In the genomic region with DNA sequence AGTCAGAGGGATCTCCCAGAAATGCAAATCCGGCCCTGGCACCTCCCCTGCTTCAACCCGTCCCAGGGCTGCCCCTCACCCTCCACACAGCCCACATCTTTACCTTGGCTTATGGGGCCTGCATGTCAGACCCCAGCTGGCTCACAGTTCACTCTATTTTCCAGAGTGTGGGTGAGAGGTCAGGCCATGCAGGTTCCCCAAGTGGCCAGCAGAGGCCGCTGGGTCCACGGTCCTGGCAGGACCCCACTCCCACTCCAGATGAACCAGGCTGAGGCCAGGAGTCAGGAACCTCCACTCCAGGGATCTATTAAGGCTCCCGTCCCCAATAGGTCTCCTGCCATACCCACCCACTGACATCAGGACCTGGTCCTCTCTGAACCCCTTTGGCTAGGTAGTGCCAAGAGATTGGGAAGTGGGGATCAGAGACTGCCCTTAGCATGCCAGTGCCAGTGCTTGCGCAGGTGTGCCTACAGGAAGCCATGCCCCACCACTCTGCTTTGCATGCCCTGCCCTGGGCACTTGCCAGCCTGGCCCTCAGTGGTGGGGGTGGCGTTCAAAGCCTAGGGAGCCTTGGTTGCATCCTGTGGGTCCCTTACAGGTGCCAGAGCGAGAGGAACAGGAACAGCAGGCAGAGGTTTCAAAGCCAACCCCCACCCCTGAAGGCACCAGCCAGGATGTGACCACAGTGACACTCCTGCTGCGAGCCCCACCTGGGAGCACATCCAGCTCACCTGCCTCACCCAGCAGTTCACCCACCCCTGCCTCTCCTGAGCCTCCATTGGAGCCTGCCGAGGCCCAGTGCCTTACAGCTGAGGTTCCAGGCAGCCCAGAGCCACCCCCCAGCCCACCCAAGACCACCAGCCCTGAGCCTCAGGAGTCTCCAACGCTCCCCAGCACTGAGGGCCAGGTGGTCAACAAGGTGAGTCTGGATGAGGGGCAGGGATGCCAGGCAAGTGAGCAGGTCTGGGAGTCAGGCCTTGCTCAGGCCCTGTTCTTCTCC, we compare ENCODE assay signal across 9 cellular contexts. TPM values are rescaled to one million over a fixed set of nuclear protein-coding genes. Genes with fewer than 3 reads are reported as not detected.
DNase-seq lines count a peak whose midpoint lies in the region; ATAC-seq, FAIRE-seq and TF ChIP-seq lines count a peak whose summit lies in the region.
"Had no signal": no experiment of that assay in that cellular context is flagged by ENCODE, and none has a peak within 500 bp of the region (broad histone marks: within the 10 kb centered on the region; RNA-seq: fewer than 3 reads in every experiment).

No MANE protein-coding gene starts in this region.

- WGBS in H9 (ENCODE audit: extremely low coverage, insufficient read length, low lambda C conversion rate) = no CpG with 5 or more reads among the region's 11 CpGs
- WGBS in pancreas, 2 donors = 77 to 81% methylated on average over 10 to 11 of the region's 11 CpGs

- H3K79me1 ChIP-seq in H9 (ENCODE audit: insufficient read depth, low read depth, low read length, poor library complexity, severe bottlenecking) = no peaks in the 10 kb centered on the region

- POLR2A ChIA-PET in CD4-positive, alpha-beta memory T cell (lab: Charles Lee; ENCODE audit: partially characterized antibody) = interaction anchor here (1.6 kb wide), 1 partner anchor 203 kb away, joined by 5 read pairs; the partner anchor contains the start of gene PIK3IP1

- H3K27me3 ChIP-seq in CD4-positive, alpha-beta memory T cell (ENCODE audit: insufficient read depth, low read length) = no peaks in the 10 kb centered on the region
- H3K27me3 ChIP-seq in H9 (ENCODE audit: insufficient read depth, low read length) (no peaks in the 10 kb centered on the region), pancreas (no peaks in the 10 kb centered on the region)

- no peak overlapping the region for H3T11ph ChIP-seq in H9 (ENCODE audit: low read length)

- H2BK20ac ChIP-seq in H9 (ENCODE audit: low read depth, low read length, poor library complexity, severe bottlenecking) = no peak overlapping the region

- H3K27ac Mint-ChIP-seq in CD4-positive, alpha-beta memory T cell = peak overlapping the region in 2 of 7 donors; percentile 41 to 70
- H3K27ac Mint-ChIP-seq in H9 = peak overlapping the region in 2 of 3 experiments; percentile 27 to 86; a peak in 1 of 7 replicates

- peak; percentile 30 to 39 (median 32) for DNase-seq in CD4-positive, alpha-beta memory T cell
- no peak for DNase-seq in H9
- DNase-seq in fibroblast of mammary gland (ENCODE audit: low read depth) = peak; percentile 49
- peak in 4 of 6 donors; percentile 19 to 68 (median 42) for DNase-seq in pancreas
- no peak for DNase-seq in NCI-H1048 (lab: John Stamatoyannopoulos, UW)
- DNase-seq in NCI-H187 treated with DMSO at 0.1 percent for 48 hours (lab: John Stamatoyannopoulos, UW) = no peak

- no peak overlapping the region for H2BK120ac ChIP-seq in H9 (ENCODE audit: low read depth, low read length, poor library complexity, severe bottlenecking)

- H3K9me3 Mint-ChIP-seq in CD4-positive, alpha-beta memory T cell = no peaks in the 10 kb centered on the region
- no peaks in the 10 kb centered on the region for H3K9me3 Mint-ChIP-seq in H9

- CTCF ChIA-PET in CD4-positive, alpha-beta memory T cell (lab: Charles Lee; ENCODE audit: partially characterized antibody) = interaction anchor here (0.6 to 4.2 kb wide), 7 partner anchors 19 to 1503 kb away, joined by 3 to 26 read pairs (median 4); partner anchors contain the start of gene SELENOM

- no peak overlapping the region for H2AFZ ChIP-seq in H9 (ENCODE audit: low read length)

- H3K4ac ChIP-seq in H9 (ENCODE audit: low read depth, low read length) = no peak overlapping the region

- H3K36me3 Mint-ChIP-seq in CD4-positive, alpha-beta memory T cell = no peaks in the 10 kb centered on the region
- peaks cover 0 to 4% (median 0%) of the 10 kb centered on the region in 3 experiments; a peak in 2 of 7 replicates for H3K36me3 Mint-ChIP-seq in H9 (ENCODE audit: insufficient read depth in 1 of 3, low read depth in 3 of 3)

- H4K91ac ChIP-seq in H9 (ENCODE audit: insufficient read length, low read depth, low read length) = no peak overlapping the region

- no peak overlapping the region for H3K4me3 Mint-ChIP-seq in CD4-positive, alpha-beta memory T cell
- H3K4me3 Mint-ChIP-seq in H9 = no peak overlapping the region

- peaks cover under 1 to 2% (median 1%) of the 10 kb centered on the region in 4 donors for H3K4me1 Mint-ChIP-seq in CD4-positive, alpha-beta memory T cell
- peaks cover under 1 to 17% of the 10 kb centered on the region in 2 experiments; a peak in 3 of 4 replicates for H3K4me1 Mint-ChIP-seq in H9

- peak in 2 of 4 donors; percentile 9 to 16 for ATAC-seq in pancreas
- ATAC-seq in GM21515 (IDR thresholded peaks at IDR 0.05; ENCODE audit: unreplicated experiment) = no peak

- H3K56ac ChIP-seq in H9 (ENCODE audit: insufficient read length, low read depth, low read length) = no peak overlapping the region

- H2BK12ac ChIP-seq in H9 (ENCODE audit: insufficient read length, low read depth, low read length) = no peak overlapping the region

- H3K4me1 ChIP-seq in CD4-positive, alpha-beta memory T cell (ENCODE audit: insufficient read depth, low read length) = peaks cover 5% of the 10 kb centered on the region
- H3K4me1 ChIP-seq in H9 (ENCODE audit: insufficient read depth, low read length) (no peaks in the 10 kb centered on the region), pancreas (peaks cover 0 to 5% (median 1%) of the 10 kb centered on the region in 3 donors)

- no peak overlapping the region for H3K23ac ChIP-seq in H9 (ENCODE audit: insufficient read length, low read depth, low read length)

- no peak overlapping the region for H4K8ac ChIP-seq in H9 (replicated peaks; ENCODE audit: insufficient read length, low read depth, low read length)

- no peak overlapping the region for H4K5ac ChIP-seq in H9 (ENCODE audit: insufficient read length, low read depth, low read length)

- no peak overlapping the region for H2AK5ac ChIP-seq in H9 (ENCODE audit: insufficient read length, low read length)

- no peak overlapping the region for H3K4me3 ChIP-seq in CD4-positive, alpha-beta memory T cell (ENCODE audit: low read length in 2 of 2)
- no peak overlapping the region for H3K4me3 ChIP-seq in WI38 (ENCODE audit: low read depth, low read length)
- H3K4me3 ChIP-seq in fibroblast of mammary gland (ENCODE audit: control insufficient read depth, low read depth, low read length) = no peak overlapping the region
- no peak overlapping the region for H3K4me3 ChIP-seq in pancreas

- H2BK15ac ChIP-seq in H9 (ENCODE audit: low read depth, low read length) = no peak overlapping the region

- H4K20me1 ChIP-seq in H9 (ENCODE audit: control insufficient read depth, insufficient read depth, insufficient read length) = no peaks in the 10 kb centered on the region

- H2BK5ac ChIP-seq in H9 (ENCODE audit: insufficient read length, low read length) = no peak overlapping the region

- no peaks in the 10 kb centered on the region for H3K79me2 ChIP-seq in H9 (ENCODE audit: insufficient read depth, low read length)

- no peak overlapping the region for H3K18ac ChIP-seq in H9 (ENCODE audit: insufficient read length, low read depth, low read length)

- no peak overlapping the region for H3K9ac ChIP-seq in H9 (ENCODE audit: extremely low read depth, insufficient read length, low read length)

- no peak overlapping the region for H3K27ac ChIP-seq in CD4-positive, alpha-beta memory T cell (ENCODE audit: low read depth, low read length)
- H3K27ac ChIP-seq in H9 (ENCODE audit: insufficient read length, low read depth, low read length) (no peak overlapping the region), pancreas (no peak overlapping the region)

- H3K9me3 ChIP-seq in CD4-positive, alpha-beta memory T cell (ENCODE audit: control insufficient read depth in 1 of 2, low read length in 2 of 2) = no peaks in the 10 kb centered on the region
- H3K9me3 ChIP-seq in H9 (ENCODE audit: control insufficient read depth, low read depth, low read length) = no peaks in the 10 kb centered on the region
- H3K9me3 ChIP-seq in pancreas = no peaks in the 10 kb centered on the region

- H3K14ac ChIP-seq in H9 (ENCODE audit: insufficient read depth, low read length) = no peak overlapping the region

- no peaks in the 10 kb centered on the region for H3K27me3 Mint-ChIP-seq in CD4-positive, alpha-beta memory T cell
- no peaks in the 10 kb centered on the region for H3K27me3 Mint-ChIP-seq in H9 (ENCODE audit: low read depth)

- peaks cover 2% of the 10 kb centered on the region for H3K23me2 ChIP-seq in H9 (ENCODE audit: insufficient read length, low read depth, low read length, poor library complexity, severe bottlenecking)

- TF ChIP-seq CTCF in H9 (conservative IDR thresholded peaks at IDR 0.05) (peak; percentile 80), WI38 (IDR thresholded peaks at IDR 0.05; ENCODE audit: low read depth, low read length) (peak; percentile 78), fibroblast of mammary gland (conservative IDR thresholded peaks at IDR 0.05; ENCODE audit: control insufficient read depth, insufficient read depth, low read depth, low read length) (peak; percentile 72), pancreas (IDR thresholded peaks at IDR 0.05) (peak; percentile 17 to 48 (median 36))

- H3K36me3 ChIP-seq in CD4-positive, alpha-beta memory T cell (ENCODE audit: insufficient read depth, low read length) = no peaks in the 10 kb centered on the region
- H3K36me3 ChIP-seq in pancreas = peaks cover 4 to 55% (median 21%) of the 10 kb centered on the region in 3 donors

- intact Hi-C loops in CD4-positive, alpha-beta memory T cell (cut with micrococcal nuclease) = loop anchor here (1.0 to 5.0 kb wide), 3 partner anchors 142 to 223 kb away; no protein-coding TSS in a partner anchor
- intact Hi-C loops in pancreas (cut with DNase I) = loop anchor here in 2 of 3 donors (5.0 kb wide), 2 partner anchors 137 to 142 kb away; no protein-coding TSS in a partner anchor

- no peak for FAIRE-seq in pancreas (lab: Jason Lieb, UNC)

- H3K4me2 ChIP-seq in H9 (ENCODE audit: insufficient read depth, insufficient read length, low read length) = no peak overlapping the region

RNA-seq across cellular contexts. Expression of gene SMTN, which starts 8.3 kb away (rescaled TPM):
- 1 to 10 TPM; 1.6 to 1.7 TPM for total RNA-seq in CD4-positive, alpha-beta memory T cell
- polyA plus RNA-seq in CD4-positive, alpha-beta memory T cell = under 1 TPM; 0.34 to 0.78 TPM
- total RNA-seq in H9 (2021) = 21.1 and 23.4 TPM in 2 replicates
- total RNA-seq in pancreas = 10 to 100 TPM; 25.5 to 51.2 (median 37.7) TPM
- 10 to 100 TPM; 68.1 to 77.4 TPM for polyA plus RNA-seq in pancreas

RNA-seq across cellular contexts. Expression of gene SELENOM, which starts 18.0 kb away (rescaled TPM):
- total RNA-seq in CD4-positive, alpha-beta memory T cell = 10 to 100 TPM; 64.2 to 68.6 TPM
- polyA plus RNA-seq in CD4-positive, alpha-beta memory T cell = 100 to 1,000 TPM; 107 to 150 TPM
- total RNA-seq in H9 (2021) (18.6 and 20.1 TPM in 2 replicates), pancreas (10 to 100 TPM; 46.1 to 62.4 (median 54.4) TPM)
- polyA plus RNA-seq in pancreas = 100 to 1,000 TPM; 118 TPM

RNA-seq across cellular contexts. Expression of gene INPP5J, which starts 33.4 kb away (rescaled TPM):
- total RNA-seq in CD4-positive, alpha-beta memory T cell = under 1 TPM; 0.15 to 0.22 TPM
- polyA plus RNA-seq in CD4-positive, alpha-beta memory T cell = not detected
- total RNA-seq in H9 (2021) (4.7 and 4.9 TPM in 2 replicates), pancreas (10 to 100 TPM in 2 of 6 donors, 1 to 10 TPM in 4; 4.5 to 12.7 (median 8.2) TPM)
- 10 to 100 TPM; 23.0 to 25.0 TPM for polyA plus RNA-seq in pancreas

RNA-seq across cellular contexts. Expression of gene PLA2G3, which starts 50.9 kb away (rescaled TPM):
- not detected for total RNA-seq in CD4-positive, alpha-beta memory T cell
- polyA plus RNA-seq in CD4-positive, alpha-beta memory T cell = not detected
- 8.2 and 8.3 TPM in 2 replicates for total RNA-seq in H9 (2021)
- total RNA-seq in pancreas = not detected
- under 1 TPM in 1 of 2 donors, not detected in 1; 0.02 TPM for polyA plus RNA-seq in pancreas
- total RNA-seq: NCI-H460 had no signal

Comparison
In these comparisons a context has a peak if more than half of its experiments do, and no peak if none do; other contexts are left out.
1. DNase-seq: peak in CD4-positive, alpha-beta memory T cell (5 of 5), fibroblast of mammary gland (single experiment) and pancreas (4 of 6); none in H9 (single experiment), NCI-H1048 (single experiment) and NCI-H187 treated with DMSO at 0.1 percent for 48 hours (single experiment).
2. Peak in every context shown above with its lines, with median percentiles within 50 percentile points of each other: CTCF ChIP-seq.